ENCODE assay signal across 17 cellular contexts in genomic region chr2:224287533-224287932, GRCh38.
"Had no signal": no experiment of that assay in that cellular context is flagged by ENCODE, and none has a peak within 500 bp of the region (broad histone marks: within the 10 kb centered on the region; RNA-seq: fewer than 3 reads in every experiment).

No MANE protein-coding gene starts in this region.

- ATAC-seq: activated CD8-positive, alpha-beta memory T cell treated with anti-CD3 and anti-CD28 coated beads, Interleukin-2, amount 10 ng/mL, durations not matched to agents 7 days and 5 days had no signal

- DNase-seq: activated CD4-positive, alpha-beta T cell treated with anti-CD3 and anti-CD28 coated beads for 48 hours; activated CD4-positive, alpha-beta T cell treated with anti-CD3 and anti-CD28 coated beads, Interleukin-2, amount 50 U/mL, for 4 hours; activated CD4-positive, CD25-positive, alpha-beta regulatory T cell treated with anti-CD3 and anti-CD28 coated beads, Interleukin-2, amount 50 U/mL, for 72 hours; activated CD8-positive, alpha-beta memory T cell treated with anti-CD3 and anti-CD28 coated beads, Interleukin-2, amount 10 ng/mL, durations not matched to agents 7 days and 5 days; activated effector memory CD4-positive, alpha-beta T cell treated with Interleukin-2 at 50 U/mL for 16 hours; activated naive CD4-positive, alpha-beta T cell; activated T-cell treated with anti-CD3 and anti-CD28 coated beads, Interleukin-2, amount 50 U/mL, for 24 hours; amygdala; IMR-90; NCI-H1092; NCI-H1417; NCI-H1694; NCI-H2029; NCI-H69; SIG-M5; SK-N-SH; T-helper 1 cell had no signal

- H3K9ac ChIP-seq: SK-N-SH had no signal

- H3K9me3 ChIP-seq: SK-N-SH had no signal

- H3K4me2 ChIP-seq: SK-N-SH had no signal
